In genomic region chr19:7458675-7459074, GRCh38 we compare ENCODE assay signal across 35 cellular contexts. TPM values are rescaled to one million over a fixed set of nuclear protein-coding genes. Genes with fewer than 3 reads are reported as not detected.
"Had no signal": no experiment of that assay in that cellular context is flagged by ENCODE, and none has a peak within 500 bp of the region (broad histone marks: within the 10 kb centered on the region; RNA-seq: fewer than 3 reads in every experiment).

No MANE protein-coding gene starts in this region.

- H3K4me3 ChIP-seq: colonic mucosa, esophagus squamous epithelium, gastroesophageal sphincter, heart right ventricle had no signal

- H3K27me3 Mint-ChIP-seq: activated B cell treated with CpG ODN at 0.5 μM for 24 hours; activated CD8-positive, alpha-beta T cell treated with anti-CD3 and anti-CD28 coated beads for 36 hours; activated naive CD4-positive, alpha-beta T cell treated with anti-CD3 and anti-CD28 coated beads, Interleukin-2, amount 50 U/mL, for 24 hours; activated naive CD8-positive, alpha-beta T cell treated with anti-CD3 and anti-CD28 coated beads, Interleukin-2, amount 10 ng/mL, durations not matched to agents 7 days and 5 days; activated T-helper 17 cell treated with anti-CD3 and anti-CD28 coated beads, Interleukin-2, amount 50 U/mL, for 72 hours; T-helper 17 cell had no signal

- FAIRE-seq: astrocyte, endometrium, endothelial cell of umbilical vein had no signal

- H3K4me1 ChIP-seq: colonic mucosa, esophagus squamous epithelium, gastroesophageal sphincter, heart right ventricle had no signal

- H3K9me3 Mint-ChIP-seq: activated B cell treated with CpG ODN at 0.5 μM for 24 hours; activated naive CD4-positive, alpha-beta T cell treated with anti-CD3 and anti-CD28 coated beads, Interleukin-2, amount 50 U/mL, for 24 hours; activated T-cell treated with anti-CD3 and anti-CD28 coated beads, Interleukin-2, amount 50 U/mL, for 4 hours; activated T-helper 17 cell treated with anti-CD3 and anti-CD28 coated beads, Interleukin-2, amount 50 U/mL, for 72 hours had no signal

- H3K4me1 Mint-ChIP-seq: activated B cell treated with CpG ODN at 0.5 μM for 24 hours; activated naive CD8-positive, alpha-beta T cell treated with anti-CD3 and anti-CD28 coated beads, Interleukin-2, amount 10 ng/mL, durations not matched to agents 7 days and 5 days had no signal

- H3K9me3 ChIP-seq: colonic mucosa, esophagus squamous epithelium, gastroesophageal sphincter, heart right ventricle had no signal

- ATAC-seq: activated CD4-positive, CD25-positive, alpha-beta regulatory T cell treated with anti-CD3 and anti-CD28 coated beads, Interleukin-2, amount 50 U/mL, for 24 hours; activated CD8-positive, alpha-beta T cell treated with anti-CD3 and anti-CD28 coated beads for 36 hours; activated T-cell treated with anti-CD3 and anti-CD28 coated beads, Interleukin-2, amount 50 U/mL, for 4 hours; activated T-helper 17 cell treated with anti-CD3 and anti-CD28 coated beads, Interleukin-2, amount 50 U/mL, for 72 hours; gastroesophageal sphincter; heart right ventricle; T-helper 17 cell had no signal

- H3K27me3 ChIP-seq: brain microvascular endothelial cell, colonic mucosa, esophagus squamous epithelium, gastroesophageal sphincter, heart right ventricle had no signal

- DNase-seq: activated B cell treated with CpG ODN at 0.5 μM for 24 hours; activated CD4-positive, alpha-beta T cell treated with anti-CD3 and anti-CD28 coated beads for 48 hours; activated CD4-positive, alpha-beta T cell treated with anti-CD3 and anti-CD28 coated beads, Interleukin-2, amount 50 U/mL, for 1 hour; activated CD4-positive, alpha-beta T cell treated with anti-CD3 and anti-CD28 coated beads, Interleukin-2, amount 50 U/mL, for 48 hours; activated CD8-positive, alpha-beta memory T cell treated with anti-CD3 and anti-CD28 coated beads for 24 hours; activated CD8-positive, alpha-beta memory T cell treated with anti-CD3 and anti-CD28 coated beads, Interleukin-2, amount 50 U/mL, for 4 hours; activated CD8-positive, alpha-beta T cell treated with anti-CD3 and anti-CD28 coated beads for 36 hours; activated effector memory CD4-positive, alpha-beta T cell treated with Interleukin-2 at 50 U/mL for 16 hours; activated gamma-delta T cell treated with Interleukin-2 at 50 U/mL for 16 hours; activated naive CD4-positive, alpha-beta T cell treated with Interleukin-2 at 50 U/mL for 16 hours; activated naive CD8-positive, alpha-beta T cell treated with anti-CD3 and anti-CD28 coated beads, Interleukin-2, amount 10 ng/mL, durations not matched to agents 7 days and 5 days; activated T-cell treated with anti-CD3 and anti-CD28 coated beads, Interleukin-2, amount 50 U/mL, for 4 hours; amniotic stem cell; anterior cingulate cortex; brain microvascular endothelial cell; caudate nucleus; cerebellar nuclear complex; colonic mucosa; effector CD8-positive, alpha-beta T cell; esophagus squamous epithelium; foreskin melanocyte; heart right ventricle; SW 1271; T-helper 1 cell; T-helper 17 cell; T1000; WERI-Rb-1 had no signal

- H3K27ac Mint-ChIP-seq: activated B cell treated with CpG ODN at 0.5 μM for 24 hours; activated CD8-positive, alpha-beta T cell treated with anti-CD3 and anti-CD28 coated beads for 36 hours; activated naive CD4-positive, alpha-beta T cell treated with anti-CD3 and anti-CD28 coated beads, Interleukin-2, amount 50 U/mL, for 24 hours; activated naive CD8-positive, alpha-beta T cell treated with anti-CD3 and anti-CD28 coated beads, Interleukin-2, amount 10 ng/mL, durations not matched to agents 7 days and 5 days had no signal

- H3K4me3 Mint-ChIP-seq: activated B cell treated with CpG ODN at 0.5 μM for 24 hours; activated CD8-positive, alpha-beta T cell treated with anti-CD3 and anti-CD28 coated beads for 36 hours; activated naive CD4-positive, alpha-beta T cell treated with anti-CD3 and anti-CD28 coated beads, Interleukin-2, amount 50 U/mL, for 24 hours; activated naive CD8-positive, alpha-beta T cell treated with anti-CD3 and anti-CD28 coated beads, Interleukin-2, amount 10 ng/mL, durations not matched to agents 7 days and 5 days; activated T-cell treated with anti-CD3 and anti-CD28 coated beads, Interleukin-2, amount 50 U/mL, for 4 hours; activated T-helper 17 cell treated with anti-CD3 and anti-CD28 coated beads, Interleukin-2, amount 50 U/mL, for 72 hours; T-helper 17 cell; T-helper 2 cell treated with Interferon-gamma antibody and Interleukin-4, amounts not matched to agents 5 μg/mL and 100 μg/mL, for 36 hours had no signal

- H3K27ac ChIP-seq: brain microvascular endothelial cell, colonic mucosa, esophagus squamous epithelium, gastroesophageal sphincter, heart right ventricle, WERI-Rb-1 had no signal

RNA-seq across cellular contexts. Expression of gene PEX11G, which starts 30.2 kb away (rescaled TPM):
- total RNA-seq: T-helper 17 cell had no signal
